14 cellular contexts compared by ENCODE assay signal in genomic region chr7:121604627-121605296, GRCh38.
A peak's percentile ranks its signal among the peaks of the same experiment; 100 is the strongest.
DNase-seq lines count a peak whose midpoint lies in the region; ATAC-seq and TF ChIP-seq lines count a peak whose summit lies in the region.
"Had no signal": no experiment of that assay in that cellular context is flagged by ENCODE, and none has a peak within 500 bp of the region (broad histone marks: within the 10 kb centered on the region; RNA-seq: fewer than 3 reads in every experiment).

No MANE protein-coding gene starts in this region.

- H3K4me3 ChIP-seq in adrenal gland, result no peak overlapping the region
- H3K4me3 ChIP-seq: thoracic aorta had no signal

- DNase-seq in COLO829 (ENCODE audit: low spot score), result peak; percentile 94
- DNase-seq in adrenal gland, result peak in 6 of 7 donors; percentile 14 to 55 (median 35)
- DNase-seq in Right ventricle myocardium superior, result no peak
- peak; percentile 37 for DNase-seq in non-pigmented ciliary epithelial cell (ENCODE audit: low read depth)
- DNase-seq in SKM-1 (lab: John Stamatoyannopoulos, UW; ENCODE audit: unreplicated experiment), result no peak
- DNase-seq in stimulated activated CD4-positive, alpha-beta T cell treated with anti-CD3 and anti-CD28 coated beads, Interleukin-1b, Interleukin-23, amount 100 ng/mL, for 48 hours, result no peak
- DNase-seq: activated CD8-positive, alpha-beta memory T cell treated with anti-CD3 and anti-CD28 coated beads, Interleukin-2, amount 50 U/mL, for 4 hours; amniotic stem cell; DND-41; kidney; occipital lobe had no signal

- ATAC-seq in Right ventricle myocardium superior (ENCODE audit: poor library complexity) (peak; percentile 84), HG03097 (IDR thresholded peaks at IDR 0.05; ENCODE audit: low FRiP score, unreplicated experiment) (no peak), HG02763 (IDR thresholded peaks at IDR 0.05; ENCODE audit: unreplicated experiment) (no peak)

- H3K27me3 ChIP-seq in adrenal gland, result no peaks in the 10 kb centered on the region

- H3K9me3 ChIP-seq in adrenal gland (replicated peaks in 1 of 3), result no peaks in the 10 kb centered on the region
- H3K9me3 ChIP-seq: thoracic aorta had no signal

- intact Hi-C loops in adrenal gland (cut with DNase I), result no loop called here
- intact Hi-C loops in Right ventricle myocardium superior (cut with DNase I), result loop anchor here (10.0 kb wide), 1 partner anchor 390 kb away; no protein-coding TSS in a partner anchor

- 45 to 53% (median 45%) methylated on average over 2 of the region's 2 CpGs for WGBS in adrenal gland, 4 donors

- peak overlapping the region in 4 of 5 donors; percentile 4 to 59 (median 40) for H3K27ac ChIP-seq in adrenal gland
- H3K27ac ChIP-seq: thoracic aorta had no signal

- TF ChIP-seq CTCF in adrenal gland (IDR thresholded peaks at IDR 0.05), result no peak

- TF ChIP-seq POLR2A in adrenal gland (IDR thresholded peaks at IDR 0.05), result no peak

- H3K36me3 ChIP-seq in adrenal gland (replicated peaks in 1 of 2), result no peaks in the 10 kb centered on the region
- H3K36me3 ChIP-seq: thoracic aorta had no signal

- H3K4me1 ChIP-seq in adrenal gland (replicated peaks in 1 of 2), result peaks cover 13 to 21% of the 10 kb centered on the region in 2 donors

Comparison
In these comparisons a context has a peak if more than half of its experiments do, and no peak if none do; other contexts are left out.
1. DNase-seq: peak in COLO829 (single experiment), adrenal gland (6 of 7) and non-pigmented ciliary epithelial cell (single experiment); none in Right ventricle myocardium superior (single experiment), SKM-1 (single experiment) and stimulated activated CD4-positive, alpha-beta T cell treated with anti-CD3 and anti-CD28 coated beads, Interleukin-1b, Interleukin-23, amount 100 ng/mL, for 48 hours (single experiment).